Comparison of ENCODE assay signal across 19 cellular contexts in genomic region chr16:82507271-82507670, GRCh38.
"Had no signal": no experiment of that assay in that cellular context is flagged by ENCODE, and none has a peak within 500 bp of the region (broad histone marks: within the 10 kb centered on the region; RNA-seq: fewer than 3 reads in every experiment).

No MANE protein-coding gene starts in this region.

- H3K9me3 ChIP-seq: adrenal gland, right lobe of liver, thyroid gland had no signal

- DNase-seq: activated CD4-positive, alpha-beta T cell treated with anti-CD3 and anti-CD28 coated beads, Interleukin-2, amount 50 U/mL, for 4 hours; activated CD8-positive, alpha-beta memory T cell treated with anti-CD3 and anti-CD28 coated beads for 24 hours; activated CD8-positive, alpha-beta memory T cell treated with anti-CD3 and anti-CD28 coated beads, Interleukin-2, amount 50 U/mL, for 4 hours; activated T-cell treated with anti-CD3 and anti-CD28 coated beads, Interleukin-2, amount 50 U/mL, for 24 hours; adrenal gland; brain microvascular endothelial cell; caudate nucleus; effector CD4-positive, alpha-beta T cell; foreskin keratinocyte; occipital lobe; right lobe of liver; stimulated activated CD4-positive, alpha-beta T cell treated with anti-CD3 and anti-CD28 coated beads, Interleukin-1b, Interleukin-23, amount 100 ng/mL, for 48 hours; substantia nigra; T-helper 9 cell; upper lobe of right lung had no signal

- H3K36me3 ChIP-seq: adrenal gland, ascending aorta, brain microvascular endothelial cell, right lobe of liver, thyroid gland, upper lobe of right lung had no signal

- H3K27ac ChIP-seq: adrenal gland, ascending aorta, brain microvascular endothelial cell, foreskin keratinocyte, right lobe of liver, skin epidermis, thyroid gland, upper lobe of right lung had no signal

- ATAC-seq: activated T-helper 17 cell treated with anti-CD3 and anti-CD28 coated beads, Interleukin-2, amount 50 U/mL, for 72 hours; foreskin keratinocyte; right lobe of liver; upper lobe of right lung had no signal

- H3K4me3 ChIP-seq: adrenal gland, ascending aorta, right lobe of liver, skin epidermis, thyroid gland, upper lobe of right lung had no signal

- H3K27me3 ChIP-seq: ascending aorta, brain microvascular endothelial cell, right lobe of liver, thyroid gland, upper lobe of right lung had no signal

- H3K4me1 ChIP-seq: adrenal gland, ascending aorta, foreskin keratinocyte, right lobe of liver, thyroid gland, upper lobe of right lung had no signal
